In genomic region chr9:124320062-124320973, GRCh38 we compare ENCODE assay signal across 9 cellular contexts.
DNase-seq lines count a peak whose midpoint lies in the region; ATAC-seq and TF ChIP-seq lines count a peak whose summit lies in the region.
"Had no signal": no experiment of that assay in that cellular context is flagged by ENCODE, and none has a peak within 500 bp of the region (broad histone marks: within the 10 kb centered on the region; RNA-seq: fewer than 3 reads in every experiment).

No MANE protein-coding gene starts in this region.

- RAD21 ChIA-PET in HCT116 (lab: Charles Lee; ENCODE audit: low non-redundant PET in 1 of 2, low total read pairs in 2 of 2, uncharacterized antibody in 2 of 2, unreplicated experiment in 2 of 2), result interaction anchor here (1.1 to 1.2 kb wide), 2 partner anchors 186 to 194 kb away, joined by 4 to 5 read pairs; no protein-coding TSS in a partner anchor

- H3K4me2 ChIP-seq in HCT116 (ENCODE audit: low read length) (no peak overlapping the region), neuronal stem cell (ENCODE audit: insufficient read depth, low read length, poor library complexity, severe bottlenecking) (no peak overlapping the region)

- H3K4me1 Mint-ChIP-seq in CD4-positive, CD25-positive, alpha-beta regulatory T cell, result no peaks in the 10 kb centered on the region

- H3K4ac ChIP-seq in neuronal stem cell (ENCODE audit: low read length), result no peak overlapping the region

- H3K27ac Mint-ChIP-seq in CD4-positive, CD25-positive, alpha-beta regulatory T cell, result no peak overlapping the region

- H3K36me3 ChIP-seq in CD4-positive, CD25-positive, alpha-beta regulatory T cell (ENCODE audit: control insufficient read depth, insufficient read depth, low read length), result peaks cover 3% of the 10 kb centered on the region
- H3K36me3 ChIP-seq in HCT116 (ENCODE audit: control insufficient read depth in 1 of 2, insufficient read depth in 2 of 2, low read length in 2 of 2) (no peaks in the 10 kb centered on the region), neuronal stem cell (replicated peaks in 1 of 2; ENCODE audit: control insufficient read depth in 2 of 2, insufficient read depth in 2 of 2, low read length in 2 of 2) (peaks cover 29 to 79% of the 10 kb centered on the region in 2 donors)

- CTCF ChIA-PET in HCT116 (lab: Charles Lee), result interaction anchor here (4.3 kb wide), 1 partner anchor 194 kb away, joined by 16 read pairs; no protein-coding TSS in a partner anchor

- peak; percentile 83 to 93 (median 91) for TF ChIP-seq CTCF in HCT116 (IDR thresholded peaks at IDR 0.05 in 2 of 3, conservative IDR thresholded peaks at IDR 0.05 in 1 of 3; ENCODE audit: borderline replicate concordance in 1 of 3, insufficient read depth in 1 of 3, low read depth in 2 of 3, low read length in 2 of 3)
- TF ChIP-seq CTCF in fibroblast of villous mesenchyme (IDR thresholded peaks at IDR 0.05; ENCODE audit: insufficient read depth, low read depth, low read length), result peak; percentile 97

- no peak overlapping the region for H2BK12ac ChIP-seq in neuronal stem cell (ENCODE audit: low read length)

- peak overlapping the region; percentile 64 for H2AK5ac ChIP-seq in neuronal stem cell (ENCODE audit: low read depth, low read length)

- WGBS in neuronal stem cell (ENCODE audit: extremely low coverage in 2 of 2, insufficient read length in 2 of 2, insufficient replicate concordance in 1 of 2), 2 donors, result no CpG with 5 or more reads among the region's 17 CpGs

- no peaks in the 10 kb centered on the region for H3K9me2 ChIP-seq in HCT116 (ENCODE audit: insufficient read depth)

- H2AFZ ChIP-seq in HCT116 (ENCODE audit: low read depth, low read length, poor library complexity, severe bottlenecking) (no peak overlapping the region), neuronal stem cell (ENCODE audit: low read length) (no peak overlapping the region)

- no peak for ATAC-seq in CD4-positive, CD25-positive, alpha-beta regulatory T cell (ENCODE audit: low read depth in 2 of 2)
- ATAC-seq in HCT116 (peak; percentile 97), HG02759 (IDR thresholded peaks at IDR 0.05; ENCODE audit: unreplicated experiment) (no peak), HG03520 (IDR thresholded peaks at IDR 0.05; ENCODE audit: unreplicated experiment) (no peak)

- no peaks in the 10 kb centered on the region for H3K27me3 Mint-ChIP-seq in CD4-positive, CD25-positive, alpha-beta regulatory T cell

- intact Hi-C loops in HCT116 (cut with micrococcal nuclease), result loop anchor here (1.0 kb wide), 1 partner anchor 193 kb away; no protein-coding TSS in a partner anchor

- H3K4me1 ChIP-seq in CD4-positive, CD25-positive, alpha-beta regulatory T cell (ENCODE audit: control insufficient read depth, insufficient read depth, low read length, poor library complexity, severe bottlenecking), result no peaks in the 10 kb centered on the region
- peaks cover 0 to 9% of the 10 kb centered on the region in 2 experiments; a peak in 1 of 4 replicates for H3K4me1 ChIP-seq in HCT116 (ENCODE audit: control insufficient read depth in 1 of 2, insufficient read depth in 2 of 2, low read length in 2 of 2)
- no peaks in the 10 kb centered on the region for H3K4me1 ChIP-seq in neuronal stem cell (ENCODE audit: control insufficient read depth in 2 of 2, insufficient read depth in 1 of 2, low read depth in 1 of 2, low read length in 2 of 2)

- H2BK5ac ChIP-seq in neuronal stem cell (ENCODE audit: low read length), result peak overlapping the region; percentile 93

- no peaks in the 10 kb centered on the region for H3K9me3 ChIP-seq in CD4-positive, CD25-positive, alpha-beta regulatory T cell (ENCODE audit: control insufficient read depth in 2 of 2, low read length in 2 of 2)
- no peaks in the 10 kb centered on the region for H3K9me3 ChIP-seq in HCT116 (ENCODE audit: control insufficient read depth in 1 of 2, insufficient read depth in 1 of 2, low read depth in 1 of 2, low read length in 2 of 2)
- no peaks in the 10 kb centered on the region for H3K9me3 ChIP-seq in neuronal stem cell (replicated peaks in 1 of 2; ENCODE audit: control insufficient read depth in 2 of 2, insufficient read depth in 1 of 2, low read depth in 1 of 2, low read length in 2 of 2)

- peak; percentile 75 for TF ChIP-seq RAD21 in HCT116 (IDR thresholded peaks at IDR 0.05; ENCODE audit: low read depth)

- H4K91ac ChIP-seq in neuronal stem cell (ENCODE audit: low read depth, low read length, poor library complexity), result no peak overlapping the region

- H3K18ac ChIP-seq in neuronal stem cell (ENCODE audit: low read length), result peak overlapping the region; percentile 76

- no peak overlapping the region for H4K8ac ChIP-seq in neuronal stem cell (ENCODE audit: low read depth, low read length)

- H3K4me3 Mint-ChIP-seq in CD4-positive, CD25-positive, alpha-beta regulatory T cell, result no peak overlapping the region

- no peak overlapping the region for H2BK15ac ChIP-seq in neuronal stem cell (ENCODE audit: low read length)

- BruUV-seq in HCT116 (replicated peaks; lab: Mats Ljungman, UMichigan), result no TSS peak

- H4K20me1 ChIP-seq in HCT116 (ENCODE audit: insufficient read depth), result no peaks in the 10 kb centered on the region

- no peak overlapping the region for H3K4me3 ChIP-seq in CD4-positive, CD25-positive, alpha-beta regulatory T cell (ENCODE audit: low read depth, low read length)
- H3K4me3 ChIP-seq in HCT116 (replicated peaks in 1 of 2; ENCODE audit: low read depth in 1 of 2, low read length in 2 of 2) (no peak overlapping the region), fibroblast of villous mesenchyme (ENCODE audit: low read depth, low read length) (no peak overlapping the region), neuronal stem cell (ENCODE audit: low read length in 2 of 2) (no peak overlapping the region)
- H3K4me3 ChIP-seq: skin epidermis had no signal

- peaks cover 3% of the 10 kb centered on the region for H3K36me3 Mint-ChIP-seq in CD4-positive, CD25-positive, alpha-beta regulatory T cell

- H2BK120ac ChIP-seq in neuronal stem cell (ENCODE audit: low read depth, low read length), result no peak overlapping the region

- no peak overlapping the region for H3K14ac ChIP-seq in neuronal stem cell (ENCODE audit: low read length)

- H3K9me3 Mint-ChIP-seq in CD4-positive, CD25-positive, alpha-beta regulatory T cell, result no peaks in the 10 kb centered on the region

- POLR2A ChIA-PET in HCT116 (lab: Charles Lee), result no interaction called here

- peak overlapping the region; percentile 66 for H3K23ac ChIP-seq in neuronal stem cell (ENCODE audit: low read depth, low read length, poor library complexity)

- DNase-seq in CD4-positive, CD25-positive, alpha-beta regulatory T cell, result peak in 2 of 3 donors; percentile 4 to 32
- DNase-seq in HCT116 (ENCODE audit: low read depth, low spot score) (peak; percentile 28), NCI-H774 (lab: John Stamatoyannopoulos, UW) (peak; percentile 35), activated T-cell treated with anti-CD3 and anti-CD28 coated beads for 48 hours (ENCODE audit: low read depth) (peak; percentile 42), fibroblast of villous mesenchyme (ENCODE audit: low read depth) (peak; percentile 68), neuronal stem cell (ENCODE audit: low spot score) (peak; percentile 45)

- H3K27me3 ChIP-seq in CD4-positive, CD25-positive, alpha-beta regulatory T cell (ENCODE audit: control insufficient read depth, insufficient read depth, low read length), result no peaks in the 10 kb centered on the region
- H3K27me3 ChIP-seq in HCT116 (ENCODE audit: insufficient read depth, low read length) (no peaks in the 10 kb centered on the region), neuronal stem cell (ENCODE audit: control insufficient read depth in 3 of 3, insufficient read depth in 3 of 3, low read depth in 1 of 3, low read length in 3 of 3) (no peaks in the 10 kb centered on the region)

- H3K27ac ChIP-seq in CD4-positive, CD25-positive, alpha-beta regulatory T cell (ENCODE audit: insufficient read depth, low read length, poor library complexity, severe bottlenecking), result no peak overlapping the region
- no peak overlapping the region for H3K27ac ChIP-seq in HCT116 (ENCODE audit: low read depth, low read length)
- H3K27ac ChIP-seq in neuronal stem cell (replicated peaks; ENCODE audit: low read length), result no peak overlapping the region

- TF ChIP-seq POLR2A in HCT116 (IDR thresholded peaks at IDR 0.05; ENCODE audit: borderline replicate concordance, extremely low read depth, insufficient read depth, insufficient read length), result no peak

- no peaks in the 10 kb centered on the region for H3K79me2 ChIP-seq in HCT116 (ENCODE audit: insufficient read depth, low read length)

- H3K9ac ChIP-seq in HCT116 (ENCODE audit: low read length), result no peak overlapping the region
- peak overlapping the region; percentile 73 for H3K9ac ChIP-seq in neuronal stem cell (ENCODE audit: low read depth, low read length, poor library complexity)

- H3K79me1 ChIP-seq in neuronal stem cell (ENCODE audit: low read depth, low read length), result no peaks in the 10 kb centered on the region

TF ChIP-seq in HCT116, 20 proteins besides CTCF, POLR2A, EP300 and RAD21 (continues in another document):
- no peak for TF ChIP-seq ATF3 (IDR thresholded peaks at IDR 0.05)
- TF ChIP-seq CBX3 (IDR thresholded peaks at IDR 0.05; ENCODE audit: low read depth), result no peak
- TF ChIP-seq TCF7L2 (IDR thresholded peaks at IDR 0.05; ENCODE audit: borderline replicate concordance, extremely low read depth, insufficient read depth, insufficient read length), result no peak
- no peak for TF ChIP-seq ZFX (IDR thresholded peaks at IDR 0.05)
- no peak for TF ChIP-seq EGR1 (IDR thresholded peaks at IDR 0.05; ENCODE audit: low read depth)
- TF ChIP-seq ZBTB33 (IDR thresholded peaks at IDR 0.05; ENCODE audit: extremely low read depth, insufficient replicate concordance, low read length), result no peak
- no peak for TF ChIP-seq POLR2AphosphoS5 (IDR thresholded peaks at IDR 0.05; ENCODE audit: low read depth, low read length)
- TF ChIP-seq ELF1 (IDR thresholded peaks at IDR 0.05; ENCODE audit: borderline replicate concordance, low read depth), result no peak

Comparison
In these comparisons a context has a peak if more than half of its experiments do, and no peak if none do; other contexts are left out.
1. DNase-seq: peak in every context shown above with its lines; median percentile 68 in fibroblast of villous mesenchyme; 45 in neuronal stem cell; 42 in activated T-cell treated with anti-CD3 and anti-CD28 coated beads for 48 hours; 35 in NCI-H774; 28 in HCT116; 18 in CD4-positive, CD25-positive, alpha-beta regulatory T cell.